Comparison of ENCODE assay signal across 25 cellular contexts in the genomic region with DNA sequence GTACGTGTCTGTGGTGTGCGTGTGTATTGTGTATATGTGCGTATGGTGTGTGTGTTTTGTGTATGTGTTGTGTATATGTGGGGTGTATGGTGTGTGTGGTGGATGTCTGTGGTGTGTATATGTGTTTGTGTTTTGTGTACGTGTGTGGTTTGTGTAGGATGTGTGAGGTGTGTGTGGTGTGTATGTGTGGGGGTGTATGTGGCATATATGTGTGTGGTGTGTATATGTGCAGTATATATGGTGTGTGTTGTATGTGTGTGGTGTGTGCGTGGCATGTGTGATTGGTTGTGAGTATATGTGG.
"Had no signal": no experiment of that assay in that cellular context is flagged by ENCODE, and none has a peak within 500 bp of the region (broad histone marks: within the 10 kb centered on the region; RNA-seq: fewer than 3 reads in every experiment).

No MANE protein-coding gene starts in this region.

- ATAC-seq: foreskin keratinocyte; gastroesophageal sphincter; heart left ventricle; left colon; stimulated activated effector memory CD8-positive, alpha-beta T cell treated with anti-CD3 and anti-CD28 coated beads, Interleukin-12 subunit alpha, Interleukin-12 subunit beta, amount 100 ng/mL, for 72 hours; stimulated activated naive CD8-positive, alpha-beta T cell treated with anti-CD3 and anti-CD28 coated beads, Interleukin-15, Interleukin-2, amounts not matched to agents 100 U/mL and 50 U/mL, for 24 hours had no signal

- H3K36me3 ChIP-seq: gastroesophageal sphincter, heart left ventricle, left ventricle myocardium inferior, lower lobe of right lung, prostate gland, right atrium auricular region, sigmoid colon, tibial artery, uterus had no signal

- H3K27me3 ChIP-seq: foreskin keratinocyte, gastroesophageal sphincter, right atrium auricular region, testis, uterus had no signal

- H3K27ac ChIP-seq: coronary artery, esophagus muscularis mucosa, foreskin keratinocyte, gastroesophageal sphincter, heart left ventricle, left ventricle myocardium inferior, lower lobe of right lung, prostate gland, right atrium auricular region, sigmoid colon, testis, tibial artery, uterus had no signal

- H3K4me3 ChIP-seq: coronary artery, esophagus muscularis mucosa, gastroesophageal sphincter, heart left ventricle, left ventricle myocardium inferior, lower lobe of right lung, prostate gland, right atrium auricular region, sigmoid colon, testis, tibial artery, uterus had no signal

- H3K4me1 ChIP-seq: esophagus muscularis mucosa, foreskin keratinocyte, gastroesophageal sphincter, left ventricle myocardium inferior, lower lobe of right lung, prostate gland, right atrium auricular region, sigmoid colon, tibial artery, uterus had no signal

- DNase-seq: dermis blood vessel endothelial cell; effector memory CD4-positive, alpha-beta T cell; foreskin keratinocyte; heart left ventricle; hippocampal formation; immature natural killer cell; kidney glomerular epithelial cell; left colon; left ventricle myocardium inferior; lower lobe of right lung; stimulated activated CD4-positive, alpha-beta T cell treated with anti-CD3 and anti-CD28 coated beads, Interleukin-2, amount 100 ng/mL, for 24 hours; stimulated activated CD4-positive, alpha-beta T cell treated with anti-CD3 and anti-CD28 coated beads, Interleukin-4, amount 100 ng/mL, for 24 hours; stimulated activated naive CD8-positive, alpha-beta T cell treated with anti-CD3 and anti-CD28 coated beads, Interleukin-15, Interleukin-2, amounts not matched to agents 100 U/mL and 50 U/mL, for 24 hours; substantia nigra; testis; tibial artery; uterus had no signal

- H3K9me3 ChIP-seq: esophagus muscularis mucosa, gastroesophageal sphincter, heart left ventricle, left ventricle myocardium inferior, lower lobe of right lung, prostate gland, right atrium auricular region, sigmoid colon, testis, tibial artery, uterus had no signal

- FAIRE-seq: endothelial cell of umbilical vein had no signal
